Comparison of ENCODE assay signal across 8 cellular contexts in the genomic region with DNA sequence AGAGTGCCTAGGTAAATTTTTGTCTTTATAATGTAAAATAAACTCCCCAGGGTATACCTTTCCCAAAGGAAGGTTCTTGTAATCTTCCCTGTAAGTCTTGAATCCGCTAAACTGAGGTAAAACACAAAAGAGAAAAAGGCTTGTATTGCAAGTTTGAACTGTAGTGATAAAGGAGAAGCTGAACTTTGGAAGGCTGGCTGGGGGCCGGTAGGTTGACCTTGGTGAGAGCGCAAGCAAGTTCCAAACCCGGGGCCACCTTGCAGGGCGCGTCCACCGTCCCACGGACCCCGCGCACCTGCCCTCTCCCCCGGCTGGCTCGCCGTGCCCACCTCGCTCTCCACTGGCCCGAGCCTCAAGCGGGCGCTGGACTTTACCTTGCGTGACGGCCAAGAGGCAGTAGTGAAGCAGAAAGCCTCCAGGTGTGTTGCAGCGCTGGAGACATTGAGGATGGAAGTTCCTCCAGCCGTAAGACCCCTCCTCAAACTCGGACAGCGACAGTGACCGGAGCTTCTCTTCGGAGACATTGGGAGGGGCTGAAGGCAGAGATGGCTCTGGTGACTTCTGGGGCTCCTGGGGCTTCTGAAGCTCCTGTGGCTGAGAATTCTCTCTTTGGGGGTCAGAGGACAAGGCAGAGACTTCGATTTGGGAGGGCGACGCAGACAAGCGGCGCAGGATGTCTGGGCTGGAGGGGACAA. TPM values are rescaled to one million over a fixed set of nuclear protein-coding genes. Genes with fewer than 3 reads are reported as not detected.
DNase-seq lines count a peak whose midpoint lies in the region; ATAC-seq and TF ChIP-seq lines count a peak whose summit lies in the region.

No MANE protein-coding gene starts in this region.

- no peaks in the 10 kb centered on the region for H3K36me3 ChIP-seq in BE2C
- no peaks in the 10 kb centered on the region for H3K36me3 ChIP-seq in HUES48 (ENCODE audit: control insufficient read depth, insufficient read depth, low read length)
- no peaks in the 10 kb centered on the region for H3K36me3 ChIP-seq in muscle layer of duodenum (ENCODE audit: control insufficient read depth in 1 of 2, insufficient read depth in 2 of 2, low read length in 2 of 2)

- H3K4me1 ChIP-seq in BE2C (peaks cover 5% of the 10 kb centered on the region), HUES48 (ENCODE audit: control insufficient read depth, insufficient read depth, low read length) (peaks cover 14% of the 10 kb centered on the region; the same call in 1 of the 2 replicates), muscle layer of duodenum (ENCODE audit: control insufficient read depth in 1 of 2, insufficient read depth in 2 of 2, low read length in 2 of 2) (peaks cover 0 to 14% of the 10 kb centered on the region in 2 donors)

- H3K27me3 ChIP-seq in BE2C (no peaks in the 10 kb centered on the region), HUES48 (ENCODE audit: control insufficient read depth, insufficient read depth, low read length) (peaks cover 8% of the 10 kb centered on the region), muscle layer of duodenum (ENCODE audit: low read depth, low read length) (no peaks in the 10 kb centered on the region)

- peak; percentile 3 for ATAC-seq in GM19452 (IDR thresholded peaks at IDR 0.05; ENCODE audit: unreplicated experiment)
- ATAC-seq in GM18517 (IDR thresholded peaks at IDR 0.05; ENCODE audit: unreplicated experiment), result no peak

- TF ChIP-seq CTCF in BE2C (IDR thresholded peaks at IDR 0.05; ENCODE audit: low read depth, low read length) (no peak), coronary artery (IDR thresholded peaks at IDR 0.05) (no peak)

- H3K27ac ChIP-seq in HUES48 (ENCODE audit: low read depth, low read length) (peak overlapping the region; percentile 62), coronary artery (no peak overlapping the region), muscle layer of duodenum (ENCODE audit: low read length) (no peak overlapping the region)

- DNase-seq in BE2C (no peak), coronary artery (ENCODE audit: low spot score) (no peak), NCI-H1048 (lab: John Stamatoyannopoulos, UW) (no peak), NCI-H82 treated with DMSO at 0.1 percent for 48 hours (lab: John Stamatoyannopoulos, UW; ENCODE audit: unreplicated experiment) (no peak)

- H3K4me3 ChIP-seq in BE2C (ENCODE audit: low read depth, low read length) (peak overlapping the region; percentile 75), HUES48 (ENCODE audit: low read depth, low read length) (peak overlapping the region; percentile 74), coronary artery (peak overlapping the region; percentile 67), muscle layer of duodenum (ENCODE audit: low read depth in 1 of 2, low read length in 2 of 2) (peak overlapping the region; percentile 73 to 76)

- H3K9ac ChIP-seq in HUES48 (ENCODE audit: low read depth, low read length), result peak overlapping the region; percentile 56; the same call in 1 of the 2 replicates

- no peaks in the 10 kb centered on the region for H3K9me3 ChIP-seq in BE2C
- H3K9me3 ChIP-seq in HUES48 (ENCODE audit: control insufficient read depth, insufficient read depth, low read length), result no peaks in the 10 kb centered on the region
- H3K9me3 ChIP-seq in muscle layer of duodenum (ENCODE audit: control insufficient read depth in 1 of 2, low read length in 2 of 2), result no peaks in the 10 kb centered on the region

RNA-seq across cellular contexts. Expression of a gene that starts 0.4 kb away (rescaled TPM):
- 0.29 TPM for polyA plus RNA-seq in BE2C (2012; ENCODE audit: insufficient read depth, insufficient read length, low read depth)
